1 cellular context compared by ENCODE assay signal in the genomic region with DNA sequence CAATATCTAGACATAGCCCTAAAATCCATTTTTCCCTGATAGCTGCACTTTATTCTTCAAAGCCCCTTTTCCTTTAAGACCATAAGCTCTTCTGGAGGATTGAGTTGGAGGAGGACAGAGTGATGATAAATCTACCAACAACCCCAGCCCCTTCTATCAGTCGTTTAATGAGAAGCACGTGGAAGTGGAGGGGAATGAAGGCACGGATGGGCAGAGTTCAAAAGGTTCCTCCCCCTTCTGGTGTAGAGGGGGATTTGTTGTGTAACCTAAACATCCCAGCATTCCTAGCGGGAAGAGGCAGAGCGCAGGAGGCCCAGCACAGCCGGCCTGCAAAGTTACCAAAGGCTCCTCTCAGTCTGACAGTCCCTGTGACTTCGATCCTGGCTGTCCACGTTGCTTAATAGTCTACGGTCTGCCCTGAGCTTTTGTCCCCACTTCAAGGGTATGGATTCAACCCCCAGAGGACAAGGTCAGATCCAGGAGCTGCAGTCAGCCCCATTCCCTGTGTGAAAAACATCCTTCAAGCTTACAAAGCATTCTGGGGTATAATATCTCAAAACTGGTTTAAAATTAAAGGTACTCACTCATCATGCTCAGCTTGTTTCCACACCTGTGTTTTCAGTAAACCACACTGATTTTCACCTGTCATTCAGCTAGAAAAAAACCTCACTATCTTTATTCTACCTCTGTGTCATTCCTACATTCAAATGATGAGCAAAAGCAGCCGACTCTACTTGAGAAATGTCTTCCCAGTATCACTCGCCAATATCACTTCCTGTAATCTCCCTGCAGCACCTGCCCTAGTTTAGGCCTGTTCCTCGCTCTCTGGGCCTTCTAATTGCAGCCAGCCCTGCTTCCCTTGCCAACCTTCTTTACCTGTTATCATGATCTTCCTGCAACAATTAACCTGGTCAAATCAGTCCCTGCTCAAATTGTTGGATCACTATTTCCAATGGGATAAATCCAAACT.
TF ChIP-seq lines count a peak whose summit lies in the region.

No MANE protein-coding gene starts in this region.

TF ChIP-seq in HepG2, 621 proteins besides CTCF, POLR2A, EP300 and RAD21 (continued from another document and continues in another):
- TF ChIP-seq, protein P1, sequence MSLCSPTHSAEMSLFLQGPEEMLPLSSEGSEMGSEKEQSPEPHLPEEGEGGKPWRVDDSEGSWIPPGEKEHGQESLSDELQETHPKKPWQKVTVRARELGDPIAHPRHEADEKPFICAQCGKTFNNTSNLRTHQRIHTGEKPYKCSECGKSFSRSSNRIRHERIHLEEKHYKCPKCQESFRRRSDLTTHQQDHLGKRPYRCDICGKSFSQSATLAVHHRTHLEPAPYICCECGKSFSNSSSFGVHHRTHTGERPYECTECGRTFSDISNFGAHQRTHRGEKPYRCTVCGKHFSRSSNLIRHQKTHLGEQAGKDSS (CRISPR knock-in tag; IDR thresholded peaks at IDR 0.05; ENCODE audit: borderline replicate concordance, low read depth), result 0 out of 2 replicates have a peak, but pooled peaks have one; percentile 57
- TF ChIP-seq MAFF (IDR thresholded peaks at IDR 0.05; ENCODE audit: low read depth, low read length) (no peak), MAF1 (CRISPR knock-in tag; IDR thresholded peaks at IDR 0.05; ENCODE audit: borderline replicate concordance) (no peak), HES4 (CRISPR knock-in tag; IDR thresholded peaks at IDR 0.05; ENCODE audit: borderline replicate concordance) (no peak), KAT8 (CRISPR knock-in tag; IDR thresholded peaks at IDR 0.05) (peak; percentile 79), CHCHD3 (CRISPR knock-in tag; IDR thresholded peaks at IDR 0.05) (no peak), RNF2 (conservative IDR thresholded peaks at IDR 0.05; ENCODE audit: low read depth) (0 out of 2 replicates have a peak, but pooled peaks have one; percentile 74), HMG20A (CRISPR knock-in tag; IDR thresholded peaks at IDR 0.05; ENCODE audit: borderline replicate concordance) (peak; percentile 73; the same call in 1 of the 2 replicates), ZFX (CRISPR knock-in tag; IDR thresholded peaks at IDR 0.05; ENCODE audit: low read depth) (peak; percentile 91), FOSL1 (CRISPR knock-in tag; IDR thresholded peaks at IDR 0.05; ENCODE audit: borderline replicate concordance) (no peak), ZNF343 (CRISPR knock-in tag; IDR thresholded peaks at IDR 0.05) (peak; percentile 82; the same call in 1 of the 2 replicates), MXI1 (IDR thresholded peaks at IDR 0.05; ENCODE audit: borderline replicate concordance, low read depth, low read length) (peak; percentile 37; the same call in 1 of the 3 replicates), HHEX (CRISPR knock-in tag; IDR thresholded peaks at IDR 0.05) (peak; percentile 72), MED13 (CRISPR knock-in tag; IDR thresholded peaks at IDR 0.05) (peak; percentile 51; the same call in 1 of the 2 replicates), SP1 (IDR thresholded peaks at IDR 0.05) (no peak), SP1 (CRISPR knock-in tag; IDR thresholded peaks at IDR 0.05) (peak; percentile 25; the same call in 1 of the 2 replicates)
- TF ChIP-seq, protein P2, sequence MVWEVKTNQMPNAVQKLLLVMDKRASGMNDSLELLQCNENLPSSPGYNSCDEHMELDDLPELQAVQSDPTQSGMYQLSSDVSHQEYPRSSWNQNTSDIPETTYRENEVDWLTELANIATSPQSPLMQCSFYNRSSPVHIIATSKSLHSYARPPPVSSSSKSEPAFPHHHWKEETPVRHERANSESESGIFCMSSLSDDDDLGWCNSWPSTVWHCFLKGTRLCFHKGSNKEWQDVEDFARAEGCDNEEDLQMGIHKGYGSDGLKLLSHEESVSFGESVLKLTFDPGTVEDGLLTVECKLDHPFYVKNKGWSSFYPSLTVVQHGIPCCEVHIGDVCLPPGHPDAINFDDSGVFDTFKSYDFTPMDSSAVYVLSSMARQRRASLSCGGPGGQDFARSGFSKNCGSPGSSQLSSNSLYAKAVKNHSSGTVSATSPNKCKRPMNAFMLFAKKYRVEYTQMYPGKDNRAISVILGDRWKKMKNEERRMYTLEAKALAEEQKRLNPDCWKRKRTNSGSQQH (CRISPR knock-in tag; IDR thresholded peaks at IDR 0.05; ENCODE audit: low read depth), result no peak; the same call in 1 of the 2 replicates
- TF ChIP-seq, protein P3, sequence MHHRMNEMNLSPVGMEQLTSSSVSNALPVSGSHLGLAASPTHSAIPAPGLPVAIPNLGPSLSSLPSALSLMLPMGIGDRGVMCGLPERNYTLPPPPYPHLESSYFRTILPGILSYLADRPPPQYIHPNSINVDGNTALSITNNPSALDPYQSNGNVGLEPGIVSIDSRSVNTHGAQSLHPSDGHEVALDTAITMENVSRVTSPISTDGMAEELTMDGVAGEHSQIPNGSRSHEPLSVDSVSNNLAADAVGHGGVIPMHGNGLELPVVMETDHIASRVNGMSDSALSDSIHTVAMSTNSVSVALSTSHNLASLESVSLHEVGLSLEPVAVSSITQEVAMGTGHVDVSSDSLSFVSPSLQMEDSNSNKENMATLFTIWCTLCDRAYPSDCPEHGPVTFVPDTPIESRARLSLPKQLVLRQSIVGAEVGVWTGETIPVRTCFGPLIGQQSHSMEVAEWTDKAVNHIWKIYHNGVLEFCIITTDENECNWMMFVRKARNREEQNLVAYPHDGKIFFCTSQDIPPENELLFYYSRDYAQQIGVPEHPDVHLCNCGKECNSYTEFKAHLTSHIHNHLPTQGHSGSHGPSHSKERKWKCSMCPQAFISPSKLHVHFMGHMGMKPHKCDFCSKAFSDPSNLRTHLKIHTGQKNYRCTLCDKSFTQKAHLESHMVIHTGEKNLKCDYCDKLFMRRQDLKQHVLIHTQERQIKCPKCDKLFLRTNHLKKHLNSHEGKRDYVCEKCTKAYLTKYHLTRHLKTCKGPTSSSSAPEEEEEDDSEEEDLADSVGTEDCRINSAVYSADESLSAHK (CRISPR knock-in tag; IDR thresholded peaks at IDR 0.05; ENCODE audit: borderline replicate concordance), result no peak
- TF ChIP-seq, protein P4, sequence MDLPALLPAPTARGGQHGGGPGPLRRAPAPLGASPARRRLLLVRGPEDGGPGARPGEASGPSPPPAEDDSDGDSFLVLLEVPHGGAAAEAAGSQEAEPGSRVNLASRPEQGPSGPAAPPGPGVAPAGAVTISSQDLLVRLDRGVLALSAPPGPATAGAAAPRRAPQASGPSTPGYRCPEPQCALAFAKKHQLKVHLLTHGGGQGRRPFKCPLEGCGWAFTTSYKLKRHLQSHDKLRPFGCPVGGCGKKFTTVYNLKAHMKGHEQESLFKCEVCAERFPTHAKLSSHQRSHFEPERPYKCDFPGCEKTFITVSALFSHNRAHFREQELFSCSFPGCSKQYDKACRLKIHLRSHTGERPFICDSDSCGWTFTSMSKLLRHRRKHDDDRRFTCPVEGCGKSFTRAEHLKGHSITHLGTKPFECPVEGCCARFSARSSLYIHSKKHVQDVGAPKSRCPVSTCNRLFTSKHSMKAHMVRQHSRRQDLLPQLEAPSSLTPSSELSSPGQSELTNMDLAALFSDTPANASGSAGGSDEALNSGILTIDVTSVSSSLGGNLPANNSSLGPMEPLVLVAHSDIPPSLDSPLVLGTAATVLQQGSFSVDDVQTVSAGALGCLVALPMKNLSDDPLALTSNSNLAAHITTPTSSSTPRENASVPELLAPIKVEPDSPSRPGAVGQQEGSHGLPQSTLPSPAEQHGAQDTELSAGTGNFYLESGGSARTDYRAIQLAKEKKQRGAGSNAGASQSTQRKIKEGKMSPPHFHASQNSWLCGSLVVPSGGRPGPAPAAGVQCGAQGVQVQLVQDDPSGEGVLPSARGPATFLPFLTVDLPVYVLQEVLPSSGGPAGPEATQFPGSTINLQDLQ (CRISPR knock-in tag; IDR thresholded peaks at IDR 0.05), result no peak
- TF ChIP-seq, protein P5, sequence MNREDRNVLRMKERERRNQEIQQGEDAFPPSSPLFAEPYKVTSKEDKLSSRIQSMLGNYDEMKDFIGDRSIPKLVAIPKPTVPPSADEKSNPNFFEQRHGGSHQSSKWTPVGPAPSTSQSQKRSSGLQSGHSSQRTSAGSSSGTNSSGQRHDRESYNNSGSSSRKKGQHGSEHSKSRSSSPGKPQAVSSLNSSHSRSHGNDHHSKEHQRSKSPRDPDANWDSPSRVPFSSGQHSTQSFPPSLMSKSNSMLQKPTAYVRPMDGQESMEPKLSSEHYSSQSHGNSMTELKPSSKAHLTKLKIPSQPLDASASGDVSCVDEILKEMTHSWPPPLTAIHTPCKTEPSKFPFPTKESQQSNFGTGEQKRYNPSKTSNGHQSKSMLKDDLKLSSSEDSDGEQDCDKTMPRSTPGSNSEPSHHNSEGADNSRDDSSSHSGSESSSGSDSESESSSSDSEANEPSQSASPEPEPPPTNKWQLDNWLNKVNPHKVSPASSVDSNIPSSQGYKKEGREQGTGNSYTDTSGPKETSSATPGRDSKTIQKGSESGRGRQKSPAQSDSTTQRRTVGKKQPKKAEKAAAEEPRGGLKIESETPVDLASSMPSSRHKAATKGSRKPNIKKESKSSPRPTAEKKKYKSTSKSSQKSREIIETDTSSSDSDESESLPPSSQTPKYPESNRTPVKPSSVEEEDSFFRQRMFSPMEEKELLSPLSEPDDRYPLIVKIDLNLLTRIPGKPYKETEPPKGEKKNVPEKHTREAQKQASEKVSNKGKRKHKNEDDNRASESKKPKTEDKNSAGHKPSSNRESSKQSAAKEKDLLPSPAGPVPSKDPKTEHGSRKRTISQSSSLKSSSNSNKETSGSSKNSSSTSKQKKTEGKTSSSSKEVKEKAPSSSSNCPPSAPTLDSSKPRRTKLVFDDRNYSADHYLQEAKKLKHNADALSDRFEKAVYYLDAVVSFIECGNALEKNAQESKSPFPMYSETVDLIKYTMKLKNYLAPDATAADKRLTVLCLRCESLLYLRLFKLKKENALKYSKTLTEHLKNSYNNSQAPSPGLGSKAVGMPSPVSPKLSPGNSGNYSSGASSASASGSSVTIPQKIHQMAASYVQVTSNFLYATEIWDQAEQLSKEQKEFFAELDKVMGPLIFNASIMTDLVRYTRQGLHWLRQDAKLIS (CRISPR knock-in tag; IDR thresholded peaks at IDR 0.05), result no peak
- TF ChIP-seq, protein P6, sequence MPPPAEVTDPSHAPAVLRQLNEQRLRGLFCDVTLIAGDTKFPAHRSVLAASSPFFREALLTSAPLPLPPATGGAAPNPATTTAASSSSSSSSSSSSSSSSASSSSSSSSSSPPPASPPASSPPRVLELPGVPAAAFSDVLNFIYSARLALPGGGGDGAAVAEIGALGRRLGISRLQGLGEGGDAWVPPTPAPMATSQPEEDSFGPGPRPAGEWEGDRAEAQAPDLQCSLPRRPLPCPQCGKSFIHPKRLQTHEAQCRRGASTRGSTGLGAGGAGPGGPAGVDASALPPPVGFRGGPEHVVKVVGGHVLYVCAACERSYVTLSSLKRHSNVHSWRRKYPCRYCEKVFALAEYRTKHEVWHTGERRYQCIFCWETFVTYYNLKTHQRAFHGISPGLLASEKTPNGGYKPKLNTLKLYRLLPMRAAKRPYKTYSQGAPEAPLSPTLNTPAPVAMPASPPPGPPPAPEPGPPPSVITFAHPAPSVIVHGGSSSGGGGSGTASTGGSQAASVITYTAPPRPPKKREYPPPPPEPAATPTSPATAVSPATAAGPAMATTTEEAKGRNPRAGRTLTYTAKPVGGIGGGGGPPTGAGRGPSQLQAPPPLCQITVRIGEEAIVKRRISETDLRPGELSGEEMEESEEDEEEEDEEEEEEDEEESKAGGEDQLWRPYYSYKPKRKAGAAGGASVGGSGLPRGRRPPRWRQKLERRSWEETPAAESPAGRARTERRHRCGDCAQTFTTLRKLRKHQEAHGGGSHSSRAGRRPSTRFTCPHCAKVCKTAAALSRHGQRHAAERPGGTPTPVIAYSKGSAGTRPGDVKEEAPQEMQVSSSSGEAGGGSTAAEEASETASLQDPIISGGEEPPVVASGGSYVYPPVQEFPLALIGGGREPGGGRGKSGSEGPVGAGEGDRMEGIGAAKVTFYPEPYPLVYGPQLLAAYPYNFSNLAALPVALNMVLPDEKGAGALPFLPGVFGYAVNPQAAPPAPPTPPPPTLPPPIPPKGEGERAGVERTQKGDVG (CRISPR knock-in tag; IDR thresholded peaks at IDR 0.05; ENCODE audit: borderline replicate concordance), result peak; percentile 65; the same call in 1 of the 2 replicates
- TF ChIP-seq, protein P7, sequence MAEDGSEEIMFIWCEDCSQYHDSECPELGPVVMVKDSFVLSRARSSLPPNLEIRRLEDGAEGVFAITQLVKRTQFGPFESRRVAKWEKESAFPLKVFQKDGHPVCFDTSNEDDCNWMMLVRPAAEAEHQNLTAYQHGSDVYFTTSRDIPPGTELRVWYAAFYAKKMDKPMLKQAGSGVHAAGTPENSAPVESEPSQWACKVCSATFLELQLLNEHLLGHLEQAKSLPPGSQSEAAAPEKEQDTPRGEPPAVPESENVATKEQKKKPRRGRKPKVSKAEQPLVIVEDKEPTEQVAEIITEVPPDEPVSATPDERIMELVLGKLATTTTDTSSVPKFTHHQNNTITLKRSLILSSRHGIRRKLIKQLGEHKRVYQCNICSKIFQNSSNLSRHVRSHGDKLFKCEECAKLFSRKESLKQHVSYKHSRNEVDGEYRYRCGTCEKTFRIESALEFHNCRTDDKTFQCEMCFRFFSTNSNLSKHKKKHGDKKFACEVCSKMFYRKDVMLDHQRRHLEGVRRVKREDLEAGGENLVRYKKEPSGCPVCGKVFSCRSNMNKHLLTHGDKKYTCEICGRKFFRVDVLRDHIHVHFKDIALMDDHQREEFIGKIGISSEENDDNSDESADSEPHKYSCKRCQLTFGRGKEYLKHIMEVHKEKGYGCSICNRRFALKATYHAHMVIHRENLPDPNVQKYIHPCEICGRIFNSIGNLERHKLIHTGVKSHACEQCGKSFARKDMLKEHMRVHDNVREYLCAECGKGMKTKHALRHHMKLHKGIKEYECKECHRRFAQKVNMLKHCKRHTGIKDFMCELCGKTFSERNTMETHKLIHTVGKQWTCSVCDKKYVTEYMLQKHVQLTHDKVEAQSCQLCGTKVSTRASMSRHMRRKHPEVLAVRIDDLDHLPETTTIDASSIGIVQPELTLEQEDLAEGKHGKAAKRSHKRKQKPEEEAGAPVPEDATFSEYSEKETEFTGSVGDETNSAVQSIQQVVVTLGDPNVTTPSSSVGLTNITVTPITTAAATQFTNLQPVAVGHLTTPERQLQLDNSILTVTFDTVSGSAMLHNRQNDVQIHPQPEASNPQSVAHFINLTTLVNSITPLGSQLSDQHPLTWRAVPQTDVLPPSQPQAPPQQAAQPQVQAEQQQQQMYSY (CRISPR knock-in tag; IDR thresholded peaks at IDR 0.05), result no peak
- TF ChIP-seq, protein P8, sequence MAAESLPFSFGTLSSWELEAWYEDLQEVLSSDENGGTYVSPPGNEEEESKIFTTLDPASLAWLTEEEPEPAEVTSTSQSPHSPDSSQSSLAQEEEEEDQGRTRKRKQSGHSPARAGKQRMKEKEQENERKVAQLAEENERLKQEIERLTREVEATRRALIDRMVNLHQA (CRISPR knock-in tag; IDR thresholded peaks at IDR 0.05), result peak; percentile 79; the same call in 1 of the 2 replicates
